ENCODE assay signal across 17 cellular contexts in the genomic region with DNA sequence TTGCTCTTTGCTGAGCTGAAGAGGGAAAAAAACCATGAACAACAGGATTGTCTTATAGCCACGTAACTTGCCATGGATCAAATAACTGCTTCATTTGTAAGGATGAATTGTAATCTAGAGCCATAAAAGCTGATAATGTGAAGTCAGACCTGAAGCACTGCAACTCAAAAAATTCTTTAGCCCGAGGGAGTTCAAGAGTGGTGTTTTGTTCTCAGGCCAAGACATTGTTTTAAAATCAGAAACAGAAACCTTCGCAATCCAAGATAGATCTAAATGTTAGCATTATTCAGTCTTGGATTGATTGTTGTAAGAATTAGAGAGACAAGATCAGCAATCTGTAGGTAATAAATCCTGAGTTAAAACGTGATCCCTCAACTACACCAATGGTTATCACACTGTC. TPM values are rescaled to one million over a fixed set of nuclear protein-coding genes. Genes with fewer than 3 reads are reported as not detected.
A peak's percentile ranks its signal among the peaks of the same experiment; 100 is the strongest.
DNase-seq lines count a peak whose midpoint lies in the region; ATAC-seq and TF ChIP-seq lines count a peak whose summit lies in the region.
"Had no signal": no experiment of that assay in that cellular context is flagged by ENCODE, and none has a peak within 500 bp of the region (broad histone marks: within the 10 kb centered on the region; RNA-seq: fewer than 3 reads in every experiment).

A gene (minus strand): TSS at position 24 of the 400 bp plus-strand sequence. CDS start 170 bp downstream, outside the sequence.

- H3K27ac Mint-ChIP-seq in activated CD8-positive, alpha-beta memory T cell treated with anti-CD3 and anti-CD28 coated beads, Interleukin-2, amount 10 ng/mL, durations not matched to agents 7 days and 5 days, result no peak within 1 kb of the TSS

- H3K4ac ChIP-seq in mesenchymal stem cell (ENCODE audit: low read depth in 1 of 2, low read length in 2 of 2), result no peak within 1 kb of the TSS

- 87% methylated on average over 2 of the region's 4 CpGs for WGBS in mesenchymal stem cell

- no peaks in the 10 kb centered on the region for H3K9me3 Mint-ChIP-seq in activated CD8-positive, alpha-beta memory T cell treated with anti-CD3 and anti-CD28 coated beads, Interleukin-2, amount 10 ng/mL, durations not matched to agents 7 days and 5 days (ENCODE audit: low read depth)

- no peak within 1 kb of the TSS for H4K91ac ChIP-seq in mesenchymal stem cell (ENCODE audit: low read length)

- no peaks in the 10 kb centered on the region for H3K36me3 ChIP-seq in mesenchymal stem cell (ENCODE audit: control insufficient read depth in 1 of 2, insufficient read depth in 2 of 2, low read depth in 1 of 2, low read length in 2 of 2)
- H3K36me3 ChIP-seq: BLaER1 treated with 17β-estradiol and CSF1 and Interleukin-3, amounts not matched to agents 10 nM and 100 nM; HAP-1 had no signal

- no peak within 1 kb of the TSS for H3K27ac ChIP-seq in mesenchymal stem cell (ENCODE audit: low read length, poor library complexity, severe bottlenecking)
- H3K27ac ChIP-seq: 22Rv1; BLaER1 treated with 17β-estradiol and CSF1 and Interleukin-3, amounts not matched to agents 10 nM and 100 nM had no signal

- no peaks in the 10 kb centered on the region for H3K27me3 ChIP-seq in mesenchymal stem cell (ENCODE audit: control insufficient read depth in 1 of 2, insufficient read depth in 1 of 2, low read length in 2 of 2)
- H3K27me3 ChIP-seq: BLaER1 treated with 17β-estradiol and CSF1 and Interleukin-3, amounts not matched to agents 10 nM and 100 nM had no signal

- H2BK120ac ChIP-seq in mesenchymal stem cell (ENCODE audit: low read depth, low read length), result no peak within 1 kb of the TSS

- H3K4me1 ChIP-seq in mesenchymal stem cell (ENCODE audit: control insufficient read depth, insufficient read depth, low read depth, low read length), result no peaks in the 10 kb centered on the region
- H3K4me1 ChIP-seq: BLaER1 treated with 17β-estradiol and CSF1 and Interleukin-3, amounts not matched to agents 10 nM and 100 nM had no signal

- H3K4me3 Mint-ChIP-seq in activated CD8-positive, alpha-beta memory T cell treated with anti-CD3 and anti-CD28 coated beads, Interleukin-2, amount 10 ng/mL, durations not matched to agents 7 days and 5 days, result no peak within 1 kb of the TSS

- H3K9me3 ChIP-seq in mesenchymal stem cell (ENCODE audit: control insufficient read depth, low read length), result no peaks in the 10 kb centered on the region
- H3K9me3 ChIP-seq: BLaER1 treated with 17β-estradiol and CSF1 and Interleukin-3, amounts not matched to agents 10 nM and 100 nM; HAP-1 had no signal

- TF ChIP-seq POLR2A in erythroblast (IDR thresholded peaks at IDR 0.05; ENCODE audit: low read length), result no peak

- H3K9ac ChIP-seq in mesenchymal stem cell (ENCODE audit: low read length), result peak within 1 kb of the TSS; percentile 53
- H3K9ac ChIP-seq: BLaER1 treated with 17β-estradiol and CSF1 and Interleukin-3, amounts not matched to agents 10 nM and 100 nM had no signal

- H2BK15ac ChIP-seq in mesenchymal stem cell (ENCODE audit: low read depth, poor library complexity, severe bottlenecking), result no peak within 1 kb of the TSS

- peak; percentile 57 for ATAC-seq in SK-N-SH treated with all-trans-retinoic acid at 6 μM for 48 hours
- no peak for ATAC-seq in activated CD8-positive, alpha-beta memory T cell treated with anti-CD3 and anti-CD28 coated beads, Interleukin-2, amount 10 ng/mL, durations not matched to agents 7 days and 5 days

- H3K4me2 ChIP-seq in mesenchymal stem cell (ENCODE audit: low read length, poor library complexity, severe bottlenecking), result no peak within 1 kb of the TSS
- H3K4me2 ChIP-seq: BLaER1 treated with 17β-estradiol and CSF1 and Interleukin-3, amounts not matched to agents 10 nM and 100 nM had no signal

- no peak within 1 kb of the TSS for H3K18ac ChIP-seq in mesenchymal stem cell (ENCODE audit: low read depth in 1 of 2, low read length in 2 of 2)

- H4K8ac ChIP-seq in mesenchymal stem cell (ENCODE audit: low read length), result no peak within 1 kb of the TSS

- no peak within 1 kb of the TSS for H2BK5ac ChIP-seq in mesenchymal stem cell (ENCODE audit: low read depth, low read length, poor library complexity, severe bottlenecking)

- no peak within 1 kb of the TSS for H2AK5ac ChIP-seq in mesenchymal stem cell (ENCODE audit: low read length, severe bottlenecking)

- no peak within 1 kb of the TSS for H2AFZ ChIP-seq in mesenchymal stem cell (ENCODE audit: low read depth, low read length)

- CTCF ChIA-PET in activated CD8-positive, alpha-beta memory T cell treated with anti-CD3 and anti-CD28 coated beads, Interleukin-2, amount 10 ng/mL, durations not matched to agents 7 days and 5 days (lab: Charles Lee), result interaction anchor here (1.2 kb wide), 1 partner anchor 11 kb away, joined by 3 read pairs; no protein-coding TSS in a partner anchor

- peak; percentile 20 for DNase-seq in DMS79 treated with DMSO at 0.1 percent for 48 hours (lab: John Stamatoyannopoulos, UW)
- no peak for DNase-seq in DMS79 (lab: John Stamatoyannopoulos, UW)
- DNase-seq in mesenchymal stem cell, result no peak
- no peak for DNase-seq in globus pallidus (ENCODE audit: low spot score)
- DNase-seq in activated CD8-positive, alpha-beta memory T cell treated with anti-CD3 and anti-CD28 coated beads, Interleukin-2, amount 10 ng/mL, durations not matched to agents 7 days and 5 days, result no peak
- DNase-seq in HCEC 1CT, result no peak
- DNase-seq in erythroblast (lab: John Stamatoyannopoulos, UW), result no peak
- DNase-seq: DMS 273 treated with DMSO at 0.1 percent for 48 hours, NCI-H1048, NCI-H146, NCI-H2081 treated with DMSO at 0.1 percent for 48 hours, NCI-H226, NCI-H526 had no signal

- H3K4me1 Mint-ChIP-seq in activated CD8-positive, alpha-beta memory T cell treated with anti-CD3 and anti-CD28 coated beads, Interleukin-2, amount 10 ng/mL, durations not matched to agents 7 days and 5 days, result no peaks in the 10 kb centered on the region

- H2BK12ac ChIP-seq in mesenchymal stem cell (ENCODE audit: low read length in 2 of 2), result no peak within 1 kb of the TSS

- H3K4me3 ChIP-seq in mesenchymal stem cell (ENCODE audit: insufficient read depth in 1 of 2, low read depth in 1 of 2, low read length in 2 of 2), result peak within 1 kb of the TSS in 1 of 2 experiments; percentile 45
- H3K4me3 ChIP-seq: BLaER1 treated with 17β-estradiol and CSF1 and Interleukin-3, amounts not matched to agents 10 nM and 100 nM; HAP-1 had no signal

- no peaks in the 10 kb centered on the region for H3K79me1 ChIP-seq in mesenchymal stem cell (replicated peaks; ENCODE audit: low read length, poor library complexity, severe bottlenecking)

- H3K14ac ChIP-seq in mesenchymal stem cell (ENCODE audit: low read length in 2 of 2), result no peak within 1 kb of the TSS

- H3K36me3 Mint-ChIP-seq in activated CD8-positive, alpha-beta memory T cell treated with anti-CD3 and anti-CD28 coated beads, Interleukin-2, amount 10 ng/mL, durations not matched to agents 7 days and 5 days, result no peaks in the 10 kb centered on the region

- H3K23ac ChIP-seq in mesenchymal stem cell (ENCODE audit: low read length in 2 of 2), result no peak within 1 kb of the TSS

- H3K27me3 Mint-ChIP-seq in activated CD8-positive, alpha-beta memory T cell treated with anti-CD3 and anti-CD28 coated beads, Interleukin-2, amount 10 ng/mL, durations not matched to agents 7 days and 5 days, result peaks cover 45% of the 10 kb centered on the region

TF ChIP-seq in SK-N-SH treated with all-trans-retinoic acid at 6 μM for 48 hours, 23 proteins besides CTCF, POLR2A, EP300 and RAD21:
- TF ChIP-seq, protein P1, sequence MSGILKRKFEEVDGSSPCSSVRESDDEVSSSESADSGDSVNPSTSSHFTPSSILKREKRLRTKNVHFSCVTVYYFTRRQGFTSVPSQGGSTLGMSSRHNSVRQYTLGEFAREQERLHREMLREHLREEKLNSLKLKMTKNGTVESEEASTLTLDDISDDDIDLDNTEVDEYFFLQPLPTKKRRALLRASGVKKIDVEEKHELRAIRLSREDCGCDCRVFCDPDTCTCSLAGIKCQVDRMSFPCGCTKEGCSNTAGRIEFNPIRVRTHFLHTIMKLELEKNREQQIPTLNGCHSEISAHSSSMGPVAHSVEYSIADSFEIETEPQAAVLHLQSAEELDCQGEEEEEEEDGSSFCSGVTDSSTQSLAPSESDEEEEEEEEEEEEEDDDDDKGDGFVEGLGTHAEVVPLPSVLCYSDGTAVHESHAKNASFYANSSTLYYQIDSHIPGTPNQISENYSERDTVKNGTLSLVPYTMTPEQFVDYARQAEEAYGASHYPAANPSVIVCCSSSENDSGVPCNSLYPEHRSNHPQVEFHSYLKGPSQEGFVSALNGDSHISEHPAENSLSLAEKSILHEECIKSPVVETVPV (CRISPR knock-in tag; IDR thresholded peaks at IDR 0.05), result no peak
- TF ChIP-seq ISL1 (CRISPR knock-in tag; IDR thresholded peaks at IDR 0.05) (peak; percentile 66), CSDC2 (CRISPR knock-in tag; IDR thresholded peaks at IDR 0.05) (no peak)
TF ChIP-seq in SK-N-SH treated with all-trans-retinoic acid at 6 μM for 48 hours: peak in this region for 1.

RNA-seq across cellular contexts. Expression of the gene that starts here (rescaled TPM):
- 0.10 TPM for polyA plus RNA-seq in mesenchymal stem cell (2013, experiment 1 of 2)
- 0.14 TPM for polyA plus RNA-seq in mesenchymal stem cell (2013, experiment 2 of 2)
- total RNA-seq in activated CD8-positive, alpha-beta memory T cell treated with anti-CD3 and anti-CD28 coated beads, Interleukin-2, amount 10 ng/mL, durations not matched to agents 7 days and 5 days, result not detected
